ENCODE assay signal across 17 cellular contexts in the genomic region with DNA sequence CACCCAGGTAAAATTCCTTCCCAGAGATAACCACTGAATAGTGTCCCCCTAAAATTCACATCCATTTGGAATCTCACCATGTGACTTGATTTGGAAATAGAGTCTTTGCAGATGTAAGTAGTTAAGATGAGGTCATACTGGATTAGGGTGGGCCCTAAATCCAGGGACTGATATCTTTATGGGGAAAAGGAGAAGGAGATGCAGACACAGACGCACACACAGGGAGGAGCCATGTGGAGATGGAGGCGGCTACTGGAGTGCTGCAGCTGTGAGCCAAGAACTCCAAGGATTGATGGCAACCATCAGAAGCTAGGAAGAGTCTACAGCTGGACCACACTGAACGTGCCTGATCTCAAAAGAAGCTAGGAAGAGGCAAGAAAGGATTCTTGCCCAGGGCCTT.
DNase-seq lines count a peak whose midpoint lies in the region; ATAC-seq and TF ChIP-seq lines count a peak whose summit lies in the region.
"Had no signal": no experiment of that assay in that cellular context is flagged by ENCODE, and none has a peak within 500 bp of the region (broad histone marks: within the 10 kb centered on the region; RNA-seq: fewer than 3 reads in every experiment).

No MANE protein-coding gene starts in this region.

- no peaks in the 10 kb centered on the region for H3K9me2 ChIP-seq in Karpas-422 (replicated peaks; ENCODE audit: insufficient read depth, low read length)

- H3K4me1 Mint-ChIP-seq in nephron = peaks cover 38% of the 10 kb centered on the region
- H3K4me1 Mint-ChIP-seq: B cell; CD8-positive, alpha-beta memory T cell had no signal

- no peak overlapping the region for H3K27ac ChIP-seq in Karpas-422 (ENCODE audit: low read length)
- H3K27ac ChIP-seq: BLaER1 treated with 17β-estradiol and CSF1 and Interleukin-3, amounts not matched to agents 10 nM and 100 nM had no signal

- no peaks in the 10 kb centered on the region for H3K9me3 ChIP-seq in Karpas-422 (ENCODE audit: low read length)
- H3K9me3 ChIP-seq: BLaER1 treated with 17β-estradiol and CSF1 and Interleukin-3, amounts not matched to agents 10 nM and 100 nM; Caco-2 had no signal

- TF ChIP-seq CTCF in AG10803 (conservative IDR thresholded peaks at IDR 0.05; ENCODE audit: low read length) (no peak), fibroblast of the aortic adventitia (IDR thresholded peaks at IDR 0.05; ENCODE audit: insufficient read depth, low read length) (no peak), nephron (IDR thresholded peaks at IDR 0.05; ENCODE audit: unreplicated experiment in 3 of 3) (no peak)

- H4K20me1 ChIP-seq in Karpas-422 (ENCODE audit: insufficient read depth, low read depth, low read length) = no peaks in the 10 kb centered on the region
- H4K20me1 ChIP-seq: BLaER1 treated with 17β-estradiol and CSF1 and Interleukin-3, amounts not matched to agents 10 nM and 100 nM had no signal

- H3K27me3 Mint-ChIP-seq in nephron (ENCODE audit: low read depth) = peaks cover 3% of the 10 kb centered on the region

- H3K4me3 ChIP-seq in AG10803 (ENCODE audit: low read length) (no peak overlapping the region), fibroblast of the aortic adventitia (ENCODE audit: low read depth, low read length) (no peak overlapping the region), Karpas-422 (ENCODE audit: low read length) (no peak overlapping the region)
- H3K4me3 ChIP-seq: BLaER1 treated with 17β-estradiol and CSF1 and Interleukin-3, amounts not matched to agents 10 nM and 100 nM had no signal

- DNase-seq in AG10803 (ENCODE audit: low read depth) (peak; percentile 3), amniotic epithelial cell (ENCODE audit: low read depth) (peak; percentile 15), fibroblast of the aortic adventitia (ENCODE audit: low read depth) (peak; percentile 15), COR-L47 (lab: John Stamatoyannopoulos, UW) (no peak), Karpas-422 (no peak), NCI-H1436 (lab: John Stamatoyannopoulos, UW) (no peak)
- DNase-seq: 8988T; Caco-2; CD8-positive, alpha-beta memory T cell; GOT3; H7; HFFc6 had no signal

- H3K4me3 Mint-ChIP-seq in nephron = no peak overlapping the region
- H3K4me3 Mint-ChIP-seq: B cell; CD8-positive, alpha-beta memory T cell; HFFc6 had no signal

- no peak overlapping the region for H3K9ac ChIP-seq in Karpas-422 (ENCODE audit: low read length)
- H3K9ac ChIP-seq: BLaER1 treated with 17β-estradiol and CSF1 and Interleukin-3, amounts not matched to agents 10 nM and 100 nM had no signal

- no peaks in the 10 kb centered on the region for H3K36me3 Mint-ChIP-seq in nephron (ENCODE audit: low read depth)
- H3K36me3 Mint-ChIP-seq: CD8-positive, alpha-beta memory T cell had no signal

- H3K4me2 ChIP-seq in Karpas-422 (ENCODE audit: low read depth, low read length, poor library complexity, severe bottlenecking) = no peak overlapping the region
- H3K4me2 ChIP-seq: BLaER1 treated with 17β-estradiol and CSF1 and Interleukin-3, amounts not matched to agents 10 nM and 100 nM had no signal

- H3K4me1 ChIP-seq in Karpas-422 (ENCODE audit: low read length) = no peaks in the 10 kb centered on the region
- H3K4me1 ChIP-seq: Caco-2 had no signal

- no peaks in the 10 kb centered on the region for H3K36me3 ChIP-seq in Karpas-422 (ENCODE audit: insufficient read depth, low read length)
- H3K36me3 ChIP-seq: BLaER1 treated with 17β-estradiol and CSF1 and Interleukin-3, amounts not matched to agents 10 nM and 100 nM had no signal

- H2AFZ ChIP-seq in Karpas-422 (ENCODE audit: low read length) = no peak overlapping the region

- peak overlapping the region; percentile 75 to 89 (median 82) for H3K27ac Mint-ChIP-seq in nephron
- H3K27ac Mint-ChIP-seq: B cell; CD8-positive, alpha-beta memory T cell; HFFc6 had no signal

- no peak for ATAC-seq in GM19395 (IDR thresholded peaks at IDR 0.05; ENCODE audit: unreplicated experiment)
- ATAC-seq: HCT116 had no signal

- no peaks in the 10 kb centered on the region for H3K79me2 ChIP-seq in Karpas-422 (ENCODE audit: low read length)

- H3K9me3 Mint-ChIP-seq in nephron = no peaks in the 10 kb centered on the region
- H3K9me3 Mint-ChIP-seq: HFFc6 had no signal

- H3K27me3 ChIP-seq in Karpas-422 (ENCODE audit: low read length) = no peaks in the 10 kb centered on the region
- H3K27me3 ChIP-seq: BLaER1 treated with 17β-estradiol and CSF1 and Interleukin-3, amounts not matched to agents 10 nM and 100 nM had no signal

Comparison
In these comparisons a context has a peak if more than half of its experiments do, and no peak if none do; other contexts are left out.
1. DNase-seq: peak in AG10803 (single experiment), amniotic epithelial cell (single experiment) and fibroblast of the aortic adventitia (single experiment); none in COR-L47 (single experiment), Karpas-422 (single experiment) and NCI-H1436 (single experiment).